ENCODE assay signal across 19 cellular contexts in the genomic region with DNA sequence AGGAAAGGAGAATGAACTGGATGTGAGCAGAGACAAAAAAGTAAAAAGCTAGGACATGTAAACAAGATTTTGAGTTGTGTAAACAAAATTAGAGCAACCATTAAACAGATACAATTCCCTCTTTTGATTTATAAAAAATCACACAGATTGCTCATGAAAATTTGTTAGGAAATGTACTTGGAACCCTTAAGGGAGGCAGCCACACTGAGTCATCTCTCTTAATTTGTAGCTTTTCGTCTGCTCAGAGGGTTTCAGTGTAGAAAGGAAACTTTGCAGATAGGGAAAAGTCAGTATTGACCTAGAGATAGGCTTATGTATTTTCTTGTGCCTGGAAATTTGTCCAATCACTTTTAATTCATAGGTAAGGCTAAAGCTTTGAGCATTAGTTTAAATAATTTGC. TPM values are rescaled to one million over a fixed set of nuclear protein-coding genes. Genes with fewer than 3 reads are reported as not detected.
A peak's percentile ranks its signal among the peaks of the same experiment; 100 is the strongest.
DNase-seq lines count a peak whose midpoint lies in the region; ATAC-seq and TF ChIP-seq lines count a peak whose summit lies in the region.
"Had no signal": no experiment of that assay in that cellular context is flagged by ENCODE, and none has a peak within 500 bp of the region (broad histone marks: within the 10 kb centered on the region; RNA-seq: fewer than 3 reads in every experiment).

No MANE protein-coding gene starts in this region.

- TF ChIP-seq CTCF in choroid plexus epithelial cell (conservative IDR thresholded peaks at IDR 0.05; ENCODE audit: low read depth, low read length): no peak

- no peak overlapping the region for H3K4me3 ChIP-seq in choroid plexus epithelial cell (ENCODE audit: low read depth, low read length)
- H3K4me3 ChIP-seq: cardiac muscle cell, psoas muscle, upper lobe of right lung had no signal

- ATAC-seq in HG03175 (IDR thresholded peaks at IDR 0.05; ENCODE audit: unreplicated experiment) (no peak), GM21360 (IDR thresholded peaks at IDR 0.05; ENCODE audit: unreplicated experiment) (no peak)
- ATAC-seq: natural killer cell treated with Interleukin-12 subunit alpha and Interleukin-12 subunit beta and Interleukin-15 and Interleukin-18, amount 100 ng/mL, for 72 hours; psoas muscle; upper lobe of right lung had no signal

- DNase-seq in AG08395 (ENCODE audit: low spot score) (peak; percentile 77), M059J (ENCODE audit: low read depth) (peak; percentile 84), choroid plexus epithelial cell (ENCODE audit: low read depth) (peak; percentile 66), kidney tubule cell (ENCODE audit: low spot score) (peak; percentile 44), COLO829 (ENCODE audit: low spot score) (no peak), HuH-7.5 (ENCODE audit: low spot score) (no peak)
- DNase-seq: activated naive CD4-positive, alpha-beta T cell treated with anti-CD3 and anti-CD28 coated beads, Interleukin-2, amount 10 ng/mL, durations not matched to agents 7 days and 5 days; effector CD8-positive, alpha-beta T cell; GOT3; NCI-H446 treated with DMSO at 0.1 percent for 48 hours; psoas muscle; stimulated activated CD4-positive, alpha-beta T cell treated with anti-CD3 and anti-CD28 coated beads, Interleukin-12 subunit alpha, Interleukin-12 subunit beta, amount 100 ng/mL, for 4 hours; stimulated activated naive CD4-positive, alpha-beta T cell treated with Interleukin-2 at 50 U/mL for 16 hours; upper lobe of right lung had no signal

RNA-seq across cellular contexts. Expression of gene ME3, which starts 49.6 kb away (rescaled TPM):
- 5.7 and 10.4 TPM in 2 replicates for total RNA-seq in M059J (2014; rRNA removed; shearing (Covaris generic))
- total RNA-seq: SK-MEL-5 had no signal

Comparison
In these comparisons a context has a peak if more than half of its experiments do, and no peak if none do; other contexts are left out.
1. DNase-seq: peak in AG08395 (single experiment), M059J (single experiment), choroid plexus epithelial cell (single experiment) and kidney tubule cell (single experiment); none in COLO829 (single experiment) and HuH-7.5 (single experiment).